Comparison of ENCODE assay signal across 9 cellular contexts in genomic region chr13:83780201-83780600, GRCh38.
DNase-seq lines count a peak whose midpoint lies in the region; ATAC-seq, FAIRE-seq and TF ChIP-seq lines count a peak whose summit lies in the region.
"Had no signal": no experiment of that assay in that cellular context is flagged by ENCODE, and none has a peak within 500 bp of the region (broad histone marks: within the 10 kb centered on the region; RNA-seq: fewer than 3 reads in every experiment).

No MANE protein-coding gene starts in this region.

- 51% methylated on average over 6 of the region's 6 CpGs for WGBS in mammary epithelial cell (ENCODE audit: low coverage, missing lambda C conversion rate)

- H3K9me3 ChIP-seq in mammary epithelial cell (replicated peaks; ENCODE audit: insufficient read depth, low read length), result no peaks in the 10 kb centered on the region
- H3K9me3 ChIP-seq in vagina, result no peaks in the 10 kb centered on the region

- TF ChIP-seq CTCF in mammary epithelial cell (conservative IDR thresholded peaks at IDR 0.05 in 1 of 2, IDR thresholded peaks at IDR 0.05 in 1 of 2; ENCODE audit: extremely low read depth in 1 of 2, insufficient read depth in 1 of 2, low read depth in 1 of 2, low read length in 2 of 2), result peak; percentile 64 to 77
- peak; percentile 35 for TF ChIP-seq CTCF in osteocyte (IDR thresholded peaks at IDR 0.05)
- no peak for TF ChIP-seq CTCF in vagina (IDR thresholded peaks at IDR 0.05)

- H3K36me3 ChIP-seq in mammary epithelial cell (ENCODE audit: insufficient read depth, low read length) (no peaks in the 10 kb centered on the region), vagina (no peaks in the 10 kb centered on the region)

- BruUV-seq in mammary epithelial cell (replicated peaks; lab: Mats Ljungman, UMichigan), result no TSS peak

- H3K4me1 ChIP-seq in mammary epithelial cell (ENCODE audit: insufficient read depth, low read length) (no peaks in the 10 kb centered on the region), vagina (no peaks in the 10 kb centered on the region)

- H3K27ac Mint-ChIP-seq in osteocyte (ENCODE audit: unreplicated experiment), result no peak overlapping the region

- in situ Hi-C loops in mammary epithelial cell (cut with MboI; ENCODE audit: low sequenced_read_pairs in 2 of 2), result no loop called here

- no peaks in the 10 kb centered on the region for H3K4me1 Mint-ChIP-seq in osteocyte (ENCODE audit: unreplicated experiment)

- H3K9ac ChIP-seq in mammary epithelial cell (ENCODE audit: insufficient read depth, low read length), result no peak overlapping the region

- FAIRE-seq in frontal cortex (lab: Jason Lieb, UNC), result no peak

- H3K9me3 Mint-ChIP-seq in osteocyte (ENCODE audit: unreplicated experiment), result peaks cover 24% of the 10 kb centered on the region

- intact Hi-C loops in mammary epithelial cell (cut with micrococcal nuclease) (no loop called here), vagina (cut with DNase I) (no loop called here), left ventricle myocardium superior (cut with micrococcal nuclease) (no loop called here)

- H3K79me2 ChIP-seq in mammary epithelial cell (ENCODE audit: insufficient read depth, low read length), result no peaks in the 10 kb centered on the region

- no peak overlapping the region for H3K27ac ChIP-seq in mammary epithelial cell (ENCODE audit: insufficient read depth, low read depth, low read length)
- no peak overlapping the region for H3K27ac ChIP-seq in vagina

- H3K36me3 Mint-ChIP-seq in osteocyte (ENCODE audit: unreplicated experiment), result no peaks in the 10 kb centered on the region

- no peaks in the 10 kb centered on the region for H3K27me3 Mint-ChIP-seq in osteocyte (ENCODE audit: unreplicated experiment)

- H3K4me3 ChIP-seq in mammary epithelial cell (replicated peaks in 1 of 3; ENCODE audit: insufficient read depth in 1 of 3, low read depth in 2 of 3, low read length in 3 of 3), result no peak overlapping the region
- no peak overlapping the region for H3K4me3 ChIP-seq in vagina

- dilution Hi-C loops in mammary epithelial cell (cut with HindIII; ENCODE audit: low sequenced_read_pairs), result no loop called here

- H3K4me2 ChIP-seq in mammary epithelial cell (ENCODE audit: insufficient read depth, low read depth, low read length), result no peak overlapping the region

- H2AFZ ChIP-seq in mammary epithelial cell (ENCODE audit: low read depth, low read length), result no peak overlapping the region

- peak; percentile 71 for ATAC-seq in GM21786 (IDR thresholded peaks at IDR 0.05; ENCODE audit: unreplicated experiment)
- no peak for ATAC-seq in left ventricle myocardium superior

- CTCF ChIA-PET in mammary epithelial cell (lab: Charles Lee; ENCODE audit: low non-redundant PET), result interaction anchor here (0.6 to 0.7 kb wide), 3 partner anchors 51 to 393 kb away, joined by 3 to 7 read pairs (median 5); no protein-coding TSS in a partner anchor

- H3K27me3 ChIP-seq in mammary epithelial cell (ENCODE audit: insufficient read depth, low read length) (no peaks in the 10 kb centered on the region), vagina (no peaks in the 10 kb centered on the region)

- no peak for TF ChIP-seq POLR2A in vagina (IDR thresholded peaks at IDR 0.05)

- H3K4me3 Mint-ChIP-seq in osteocyte (ENCODE audit: unreplicated experiment), result no peak overlapping the region

- DNase-seq in M059J (ENCODE audit: low read depth), result peak; percentile 7
- DNase-seq in mammary epithelial cell, result peak; percentile 33
- no peak for DNase-seq in osteocyte (ENCODE audit: extremely low spot score, unreplicated experiment)
- DNase-seq in frontal cortex (ENCODE audit: low spot score in 2 of 2), result no peak
- no peak for DNase-seq in vagina (ENCODE audit: extremely low spot score in 2 of 2)
- no peak for DNase-seq in left ventricle myocardium superior
- DNase-seq in NCI-H2029 (lab: John Stamatoyannopoulos, UW), result no peak
- DNase-seq: NCI-H1048 had no signal

- H4K20me1 ChIP-seq in mammary epithelial cell (ENCODE audit: insufficient read depth, low read length), result no peaks in the 10 kb centered on the region

Comparison
In these comparisons a context has a peak if more than half of its experiments do, and no peak if none do; other contexts are left out.
1. DNase-seq: peak in M059J (single experiment) and mammary epithelial cell (single experiment); none in osteocyte (single experiment), frontal cortex (0 of 2), vagina (0 of 2), left ventricle myocardium superior (single experiment) and NCI-H2029 (single experiment).
2. CTCF ChIP-seq: peak in mammary epithelial cell (2 of 2) and osteocyte (single experiment); none in vagina (0 of 3).